ENCODE assay signal across 8 cellular contexts in genomic region chr4:3285558-3286334, GRCh38. TPM values are rescaled to one million over a fixed set of nuclear protein-coding genes. Genes with fewer than 3 reads are reported as not detected.
DNase-seq lines count a peak whose midpoint lies in the region; ATAC-seq and TF ChIP-seq lines count a peak whose summit lies in the region.

No MANE protein-coding gene starts in this region.

- H3K4me1 ChIP-seq in Caco-2 = no peaks in the 10 kb centered on the region

- DNase-seq in activated CD4-positive, alpha-beta memory T cell treated with anti-CD3 and anti-CD28 coated beads, Interleukin-2, amount 10 ng/mL, durations not matched to agents 7 days and 5 days = peak; percentile 13
- DNase-seq in activated CD4-positive, alpha-beta memory T cell treated with anti-CD3 and anti-CD28 coated beads for 36 hours = no peak
- DNase-seq in activated CD8-positive, alpha-beta memory T cell treated with anti-CD3 and anti-CD28 coated beads, Interleukin-2, amount 50 U/mL, for 48 hours = peak; percentile 49
- DNase-seq in progenitor cell of endocrine pancreas (ENCODE audit: low spot score, unreplicated experiment) = peak; percentile 6
- DNase-seq in Caco-2 = no peak
- DNase-seq in OCI-M1 (lab: John Stamatoyannopoulos, UW) = no peak
- no peak for DNase-seq in NCI-H345 (lab: John Stamatoyannopoulos, UW)

- intact Hi-C loops in activated CD4-positive, alpha-beta memory T cell treated with anti-CD3 and anti-CD28 coated beads for 36 hours (cut with micrococcal nuclease) = no loop called here
- intact Hi-C loops in Caco-2 (cut with micrococcal nuclease; ENCODE audit: unreplicated experiment) = no loop called here

- no peaks in the 10 kb centered on the region for H3K9me3 Mint-ChIP-seq in activated CD4-positive, alpha-beta memory T cell treated with anti-CD3 and anti-CD28 coated beads, Interleukin-2, amount 10 ng/mL, durations not matched to agents 7 days and 5 days
- peaks cover 3% of the 10 kb centered on the region for H3K9me3 Mint-ChIP-seq in activated CD4-positive, alpha-beta memory T cell treated with anti-CD3 and anti-CD28 coated beads for 36 hours
- H3K9me3 Mint-ChIP-seq in progenitor cell of endocrine pancreas (ENCODE audit: low read depth) (peaks cover 4% of the 10 kb centered on the region), Caco-2 (ENCODE audit: unreplicated experiment) (no peaks in the 10 kb centered on the region)

- H3K4me3 ChIP-seq in Caco-2 (ENCODE audit: low read depth, low read length) = no peak overlapping the region

- 0 out of 2 replicates have a peak, but pooled peaks cover 3% of the 10 kb centered on the region for H3K9me3 ChIP-seq in Caco-2

- no peaks in the 10 kb centered on the region for H3K36me3 ChIP-seq in Caco-2 (ENCODE audit: control insufficient read depth, insufficient read depth, low read length)

- POLR2A ChIA-PET in activated CD4-positive, alpha-beta memory T cell treated with anti-CD3 and anti-CD28 coated beads, Interleukin-2, amount 10 ng/mL, durations not matched to agents 7 days and 5 days (lab: Charles Lee) = no interaction called here
- POLR2A ChIA-PET in activated CD4-positive, alpha-beta memory T cell treated with anti-CD3 and anti-CD28 coated beads for 36 hours (lab: Charles Lee) = no interaction called here
- POLR2A ChIA-PET in Caco-2 (lab: Charles Lee) = no interaction called here

- H3K4me3 Mint-ChIP-seq in activated CD4-positive, alpha-beta memory T cell treated with anti-CD3 and anti-CD28 coated beads, Interleukin-2, amount 10 ng/mL, durations not matched to agents 7 days and 5 days = no peak overlapping the region
- no peak overlapping the region for H3K4me3 Mint-ChIP-seq in activated CD4-positive, alpha-beta memory T cell treated with anti-CD3 and anti-CD28 coated beads for 36 hours
- H3K4me3 Mint-ChIP-seq in progenitor cell of endocrine pancreas (ENCODE audit: low read depth) (no peak overlapping the region), Caco-2 (ENCODE audit: unreplicated experiment) (no peak overlapping the region)

- no peak overlapping the region for H3K27ac Mint-ChIP-seq in activated CD4-positive, alpha-beta memory T cell treated with anti-CD3 and anti-CD28 coated beads, Interleukin-2, amount 10 ng/mL, durations not matched to agents 7 days and 5 days
- no peak overlapping the region for H3K27ac Mint-ChIP-seq in activated CD4-positive, alpha-beta memory T cell treated with anti-CD3 and anti-CD28 coated beads for 36 hours
- no peak overlapping the region for H3K27ac Mint-ChIP-seq in progenitor cell of endocrine pancreas
- H3K27ac Mint-ChIP-seq in Caco-2 (ENCODE audit: unreplicated experiment) = no peak overlapping the region

- peak; percentile 78 for ATAC-seq in HG03097 (IDR thresholded peaks at IDR 0.05; ENCODE audit: low FRiP score, unreplicated experiment)

- CTCF ChIA-PET in activated CD4-positive, alpha-beta memory T cell treated with anti-CD3 and anti-CD28 coated beads, Interleukin-2, amount 10 ng/mL, durations not matched to agents 7 days and 5 days (lab: Charles Lee) = no interaction called here
- CTCF ChIA-PET in activated CD4-positive, alpha-beta memory T cell treated with anti-CD3 and anti-CD28 coated beads for 36 hours (lab: Charles Lee) = interaction anchor here (0.6 kb wide), 1 partner anchor 8 kb away, joined by 3 read pairs; no protein-coding TSS in a partner anchor
- CTCF ChIA-PET in Caco-2 (lab: Charles Lee) = no interaction called here

- H3K36me3 Mint-ChIP-seq in activated CD4-positive, alpha-beta memory T cell treated with anti-CD3 and anti-CD28 coated beads, Interleukin-2, amount 10 ng/mL, durations not matched to agents 7 days and 5 days (ENCODE audit: low read depth) = no peaks in the 10 kb centered on the region
- H3K36me3 Mint-ChIP-seq in activated CD4-positive, alpha-beta memory T cell treated with anti-CD3 and anti-CD28 coated beads for 36 hours = no peaks in the 10 kb centered on the region
- H3K36me3 Mint-ChIP-seq in progenitor cell of endocrine pancreas (ENCODE audit: insufficient read depth) = peaks cover 11% of the 10 kb centered on the region
- no peaks in the 10 kb centered on the region for H3K36me3 Mint-ChIP-seq in Caco-2 (ENCODE audit: insufficient read depth, unreplicated experiment)

- peaks cover 27% of the 10 kb centered on the region for H3K27me3 Mint-ChIP-seq in activated CD4-positive, alpha-beta memory T cell treated with anti-CD3 and anti-CD28 coated beads, Interleukin-2, amount 10 ng/mL, durations not matched to agents 7 days and 5 days
- peaks cover 11% of the 10 kb centered on the region for H3K27me3 Mint-ChIP-seq in activated CD4-positive, alpha-beta memory T cell treated with anti-CD3 and anti-CD28 coated beads for 36 hours
- peaks cover 11% of the 10 kb centered on the region for H3K27me3 Mint-ChIP-seq in progenitor cell of endocrine pancreas
- H3K27me3 Mint-ChIP-seq in Caco-2 (ENCODE audit: insufficient read depth, unreplicated experiment) = no peaks in the 10 kb centered on the region

- BruUV-seq in Caco-2 (replicated peaks; lab: Mats Ljungman, UMichigan) = no TSS peak

- H3K4me1 Mint-ChIP-seq in activated CD4-positive, alpha-beta memory T cell treated with anti-CD3 and anti-CD28 coated beads, Interleukin-2, amount 10 ng/mL, durations not matched to agents 7 days and 5 days = no peaks in the 10 kb centered on the region
- no peaks in the 10 kb centered on the region for H3K4me1 Mint-ChIP-seq in activated CD4-positive, alpha-beta memory T cell treated with anti-CD3 and anti-CD28 coated beads for 36 hours (ENCODE audit: low read depth)
- H3K4me1 Mint-ChIP-seq in progenitor cell of endocrine pancreas (ENCODE audit: low read depth) = peaks cover 10% of the 10 kb centered on the region
- peaks cover 5% of the 10 kb centered on the region for H3K4me1 Mint-ChIP-seq in Caco-2 (ENCODE audit: low read depth, unreplicated experiment)

- TF ChIP-seq CTCF in progenitor cell of endocrine pancreas (IDR thresholded peaks at IDR 0.05; ENCODE audit: unreplicated experiment) (no peak), Caco-2 (IDR thresholded peaks at IDR 0.05; ENCODE audit: insufficient read depth in 1 of 2, low read depth in 1 of 2, low read length in 1 of 2, severe bottlenecking in 1 of 2, unreplicated experiment in 1 of 2) (no peak)

- H3K27me3 ChIP-seq in Caco-2 (replicated peaks; ENCODE audit: control insufficient read depth, insufficient read depth, low read length) = no peaks in the 10 kb centered on the region

RNA-seq across cellular contexts. Expression of gene RGS12, which starts 7.1 kb away (rescaled TPM):
- 1 to 10 TPM; 7.4 to 7.5 TPM for total RNA-seq in activated CD4-positive, alpha-beta memory T cell treated with anti-CD3 and anti-CD28 coated beads, Interleukin-2, amount 10 ng/mL, durations not matched to agents 7 days and 5 days
- 1 to 10 TPM; 8.6 to 8.8 TPM for total RNA-seq in activated CD4-positive, alpha-beta memory T cell treated with anti-CD3 and anti-CD28 coated beads for 36 hours
- 102 and 106 TPM in 2 replicates for total RNA-seq in progenitor cell of endocrine pancreas
- 23.1 and 24.1 TPM in 2 replicates for total RNA-seq in Caco-2 (2022)

RNA-seq across cellular contexts. Expression of gene MSANTD1, which starts 36.8 kb away (rescaled TPM):
- under 1 TPM; 0.60 to 0.65 TPM for total RNA-seq in activated CD4-positive, alpha-beta memory T cell treated with anti-CD3 and anti-CD28 coated beads, Interleukin-2, amount 10 ng/mL, durations not matched to agents 7 days and 5 days
- total RNA-seq in activated CD4-positive, alpha-beta memory T cell treated with anti-CD3 and anti-CD28 coated beads for 36 hours = under 1 TPM; 0.39 to 0.45 TPM
- total RNA-seq in progenitor cell of endocrine pancreas (2.1 and 2.4 TPM in 2 replicates), Caco-2 (2022) (0.93 and 0.95 TPM in 2 replicates)

Comparison
In these comparisons a context has a peak if more than half of its experiments do, and no peak if none do; other contexts are left out.
1. DNase-seq: peak in activated CD4-positive, alpha-beta memory T cell treated with anti-CD3 and anti-CD28 coated beads, Interleukin-2, amount 10 ng/mL, durations not matched to agents 7 days and 5 days (single experiment), activated CD8-positive, alpha-beta memory T cell treated with anti-CD3 and anti-CD28 coated beads, Interleukin-2, amount 50 U/mL, for 48 hours (single experiment) and progenitor cell of endocrine pancreas (single experiment); none in activated CD4-positive, alpha-beta memory T cell treated with anti-CD3 and anti-CD28 coated beads for 36 hours (single experiment), Caco-2 (0 of 2), OCI-M1 (single experiment) and NCI-H345 (single experiment).